ENCODE assay signal across 24 cellular contexts in the genomic region with DNA sequence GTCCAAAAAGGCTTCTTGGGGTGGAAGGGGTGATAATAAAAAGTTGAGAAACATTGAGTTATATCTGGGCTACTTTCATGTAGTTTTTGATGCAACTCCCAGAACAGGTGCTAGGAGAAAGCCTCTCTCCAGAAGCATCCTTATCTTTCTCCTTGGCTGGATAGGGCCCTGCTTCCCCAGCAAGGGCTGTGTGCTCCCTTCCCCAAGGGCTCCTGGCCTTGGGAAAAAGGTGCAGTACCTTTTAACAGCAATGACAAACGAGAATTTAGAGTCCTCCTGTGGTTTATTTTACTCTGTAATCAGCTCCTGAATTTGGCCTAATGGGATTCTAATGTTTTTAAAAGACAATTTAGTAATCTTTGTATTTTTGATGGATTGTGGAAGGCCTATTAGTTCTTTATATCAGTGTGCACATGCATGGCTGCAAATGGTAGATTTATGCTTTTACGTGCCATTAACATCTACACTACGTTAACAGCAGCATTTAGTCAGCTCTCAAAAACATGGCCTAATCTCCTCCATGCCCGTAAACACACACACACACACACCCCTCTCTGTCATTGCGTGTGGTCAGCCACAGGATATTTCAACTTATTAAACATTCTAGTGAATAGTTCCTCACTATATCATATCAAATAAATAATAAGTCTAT.
"Had no signal": no experiment of that assay in that cellular context is flagged by ENCODE, and none has a peak within 500 bp of the region (broad histone marks: within the 10 kb centered on the region; RNA-seq: fewer than 3 reads in every experiment).

No MANE protein-coding gene starts in this region.

- H3K9me3 Mint-ChIP-seq: activated T-cell treated with anti-CD3 and anti-CD28 coated beads, Interleukin-2, amount 50 U/mL, for 4 hours; activated T-helper 2 cell treated with anti-CD3 and anti-CD28 coated beads, Interferon-gamma antibody, Interleukin-2, Interleukin-4, amounts not matched to agents 10 μg/mL and 5 μg/mL and 100 μg/mL, durations not matched to agents 14 hours and 24 hours and 36 hours; central memory CD8-positive, alpha-beta T cell; natural killer cell treated with Interleukin-12 subunit alpha and Interleukin-12 subunit beta and Interleukin-15 and Interleukin-18, amount 100 ng/mL, for 72 hours; type B pancreatic cell had no signal

- DNase-seq: activated CD4-positive, alpha-beta T cell treated with anti-CD3 and anti-CD28 coated beads, Interleukin-2, amount 50 U/mL, for 4 hours; activated CD8-positive, alpha-beta memory T cell treated with anti-CD3 and anti-CD28 coated beads for 24 hours; activated CD8-positive, alpha-beta memory T cell treated with anti-CD3 and anti-CD28 coated beads, Interleukin-2, amount 50 U/mL, for 4 hours; activated naive CD4-positive, alpha-beta T cell treated with Interleukin-2 at 50 U/mL for 16 hours; activated naive CD8-positive, alpha-beta T cell treated with anti-CD3 and anti-CD28 coated beads for 36 hours; activated T-cell treated with anti-CD3 and anti-CD28 coated beads, Interleukin-2, amount 50 U/mL, for 4 hours; effector memory CD4-positive, alpha-beta T cell; foreskin melanocyte; glutamatergic neuron; immature natural killer cell; ovary; stimulated activated CD4-positive, alpha-beta T cell treated with anti-CD3 and anti-CD28 coated beads, Interleukin-4, amount 100 ng/mL, for 1 hour; stimulated activated naive CD4-positive, alpha-beta T cell treated with Interleukin-2 at 50 U/mL for 16 hours; T1000 had no signal

- H3K36me3 ChIP-seq: breast epithelium, neutrophil, ovary, prostate gland, thoracic aorta had no signal

- H3K4me3 Mint-ChIP-seq: activated naive CD8-positive, alpha-beta T cell treated with anti-CD3 and anti-CD28 coated beads for 36 hours; activated T-cell treated with anti-CD3 and anti-CD28 coated beads, Interleukin-2, amount 50 U/mL, for 4 hours; central memory CD8-positive, alpha-beta T cell; immature natural killer cell; natural killer cell treated with Interleukin-12 subunit alpha and Interleukin-12 subunit beta and Interleukin-15 and Interleukin-18, amount 100 ng/mL, for 72 hours; type B pancreatic cell; WTC11 had no signal

- H2AFZ ChIP-seq: hepatocyte had no signal

- H3K4me1 Mint-ChIP-seq: central memory CD8-positive, alpha-beta T cell had no signal

- H3K27ac ChIP-seq: breast epithelium, hepatocyte, neutrophil, ovary, prostate gland, thoracic aorta had no signal

- H3K36me3 Mint-ChIP-seq: activated naive CD8-positive, alpha-beta T cell treated with anti-CD3 and anti-CD28 coated beads for 36 hours; natural killer cell treated with Interleukin-12 subunit alpha and Interleukin-12 subunit beta and Interleukin-15 and Interleukin-18, amount 100 ng/mL, for 72 hours; type B pancreatic cell; WTC11 had no signal

- H3K4me1 ChIP-seq: breast epithelium, prostate gland had no signal

- H3K4me2 ChIP-seq: hepatocyte had no signal

- H3K27ac Mint-ChIP-seq: activated naive CD8-positive, alpha-beta T cell treated with anti-CD3 and anti-CD28 coated beads for 36 hours; activated T-helper 2 cell treated with anti-CD3 and anti-CD28 coated beads, Interferon-gamma antibody, Interleukin-2, Interleukin-4, amounts not matched to agents 10 μg/mL and 5 μg/mL and 100 μg/mL, durations not matched to agents 14 hours and 24 hours and 36 hours; immature natural killer cell; natural killer cell treated with Interleukin-12 subunit alpha and Interleukin-12 subunit beta and Interleukin-15 and Interleukin-18, amount 100 ng/mL, for 72 hours; type B pancreatic cell; WTC11 had no signal

- H3K4me3 ChIP-seq: breast epithelium, hepatocyte, ovary, prostate gland, thoracic aorta had no signal

- ATAC-seq: activated T-cell treated with anti-CD3 and anti-CD28 coated beads, Interleukin-2, amount 50 U/mL, for 4 hours; natural killer cell treated with Interleukin-12 subunit alpha and Interleukin-12 subunit beta and Interleukin-15 and Interleukin-18, amount 100 ng/mL, for 72 hours had no signal

- H3K27me3 ChIP-seq: breast epithelium, hepatocyte, neutrophil, ovary had no signal

- H3K9me3 ChIP-seq: breast epithelium, neutrophil, ovary, prostate gland, thoracic aorta had no signal

- H3K27me3 Mint-ChIP-seq: activated naive CD8-positive, alpha-beta T cell treated with anti-CD3 and anti-CD28 coated beads for 36 hours; type B pancreatic cell had no signal
